In the genomic region with DNA sequence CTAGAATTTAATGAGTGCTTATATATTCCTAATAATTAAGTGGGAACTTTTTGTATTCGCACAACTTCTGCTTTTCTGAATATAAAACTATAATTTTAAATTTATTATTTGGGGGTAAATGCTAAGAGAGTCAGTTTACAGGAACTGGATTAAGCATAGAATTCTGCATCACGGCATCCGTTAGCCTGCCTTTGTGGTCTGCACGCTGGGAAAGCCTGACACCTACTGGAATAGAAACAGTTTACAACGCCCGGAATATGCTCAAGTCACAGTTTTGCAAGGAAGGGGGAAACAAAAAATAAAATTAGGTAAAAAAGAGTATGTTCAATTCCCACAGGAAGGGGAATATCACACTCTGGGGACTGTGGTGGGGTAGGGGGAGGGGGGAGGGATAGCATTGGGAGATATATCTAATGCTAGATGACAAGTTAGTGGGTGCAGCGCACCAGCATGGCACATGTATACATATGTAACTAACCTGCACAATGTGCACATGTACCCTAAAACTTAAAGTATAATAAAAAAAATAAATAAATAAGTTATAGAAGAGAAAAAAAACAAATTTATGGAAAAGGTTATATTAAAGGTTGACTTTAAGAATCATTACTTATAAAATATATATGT, we compare ENCODE assay signal across 8 cellular contexts. TPM values are rescaled to one million over a fixed set of nuclear protein-coding genes. Genes with fewer than 3 reads are reported as not detected.
A peak's percentile ranks its signal among the peaks of the same experiment; 100 is the strongest.
DNase-seq lines count a peak whose midpoint lies in the region; ATAC-seq and TF ChIP-seq lines count a peak whose summit lies in the region.
"Not testable (repeated sequence)": the region's sequence is repeated elsewhere in the genome, so short reads cannot be mapped to it uniquely, and the experiment has no call there.

No MANE protein-coding gene starts in this region.

- H3K27me3 Mint-ChIP-seq in activated T-cell treated with anti-CD3 and anti-CD28 coated beads, Interleukin-2, amount 50 U/mL, for 24 hours; stimulated activated naive CD8-positive, alpha-beta T cell treated with anti-CD3 and anti-CD28 coated beads, Interleukin-15, amount 100 ng/mL, for 72 hours: not testable (repeated sequence)

- not testable (repeated sequence) for H3K4me1 Mint-ChIP-seq in activated T-cell treated with anti-CD3 and anti-CD28 coated beads, Interleukin-2, amount 50 U/mL, for 24 hours (ENCODE audit: low read depth); stimulated activated naive CD8-positive, alpha-beta T cell treated with anti-CD3 and anti-CD28 coated beads, Interleukin-15, amount 100 ng/mL, for 72 hours

- H3K36me3 Mint-ChIP-seq in activated T-cell treated with anti-CD3 and anti-CD28 coated beads, Interleukin-2, amount 50 U/mL, for 24 hours (ENCODE audit: low read depth), result not testable (repeated sequence)

- in situ Hi-C loops in Panc1 (cut with HindIII; ENCODE audit: low pct_unique_long_range_greater_than_20kb, low sequenced_read_pairs), result not testable (repeated sequence)

- peak; percentile 88 for ATAC-seq in Panc1
- ATAC-seq in mucosa of descending colon, result peak; percentile 71
- ATAC-seq in stimulated activated naive CD8-positive, alpha-beta T cell treated with anti-CD3 and anti-CD28 coated beads, Interleukin-15, amount 100 ng/mL, for 72 hours, result peak; percentile 81

- H3K27ac ChIP-seq in Panc1 (ENCODE audit: low read length), result not testable (repeated sequence)

- H3K4me3 Mint-ChIP-seq in activated T-cell treated with anti-CD3 and anti-CD28 coated beads, Interleukin-2, amount 50 U/mL, for 24 hours; stimulated activated naive CD8-positive, alpha-beta T cell treated with anti-CD3 and anti-CD28 coated beads, Interleukin-15, amount 100 ng/mL, for 72 hours: not testable (repeated sequence)

- TF ChIP-seq CTCF in Panc1 (IDR thresholded peaks at IDR 0.05), result peak; percentile 74
- peak; percentile 24 for TF ChIP-seq CTCF in mucosa of descending colon (IDR thresholded peaks at IDR 0.05)

- TF ChIP-seq POLR2A in erythroblast (IDR thresholded peaks at IDR 0.05; ENCODE audit: low read length), result not testable (repeated sequence)

- not testable (repeated sequence) for BruUV-seq in Panc1 (replicated peaks; lab: Mats Ljungman, UMichigan)

- not testable (repeated sequence) for H3K27ac Mint-ChIP-seq in activated T-cell treated with anti-CD3 and anti-CD28 coated beads, Interleukin-2, amount 50 U/mL, for 24 hours; stimulated activated naive CD8-positive, alpha-beta T cell treated with anti-CD3 and anti-CD28 coated beads, Interleukin-15, amount 100 ng/mL, for 72 hours

- intact Hi-C loops in Panc1 (cut with micrococcal nuclease; ENCODE audit: unreplicated experiment) (loop anchor here (5.0 kb wide), 5 partner anchors 245 to 745 kb away; no protein-coding TSS in a partner anchor), mucosa of descending colon (cut with DNase I, micrococcal nuclease) (loop anchor here in 1 of 2 donors (5.0 to 10.0 kb wide), 2 partner anchors 465 to 677 kb away; no protein-coding TSS in a partner anchor)

- H3K9me3 ChIP-seq in Panc1 (ENCODE audit: control insufficient read depth, insufficient read depth, low read depth, low read length); mucosa of descending colon: not testable (repeated sequence)

- not testable (repeated sequence) for H3K4me3 ChIP-seq in Panc1 (ENCODE audit: low read depth in 2 of 2, low read length in 2 of 2); mucosa of descending colon

- H3K9me3 Mint-ChIP-seq in activated T-cell treated with anti-CD3 and anti-CD28 coated beads, Interleukin-2, amount 50 U/mL, for 24 hours; stimulated activated naive CD8-positive, alpha-beta T cell treated with anti-CD3 and anti-CD28 coated beads, Interleukin-15, amount 100 ng/mL, for 72 hours: not testable (repeated sequence)

- not testable (repeated sequence) for H3K36me3 ChIP-seq in Panc1 (ENCODE audit: control insufficient read depth, insufficient read depth, low read length); mucosa of descending colon (ENCODE audit: low read depth)

- POLR2A ChIA-PET in Panc1 (lab: Charles Lee), result not testable (repeated sequence)

- not testable (repeated sequence) for H3K27me3 ChIP-seq in Panc1 (ENCODE audit: control insufficient read depth, insufficient read depth, low read length)

- peak; percentile 14 for DNase-seq in GM04504 (ENCODE audit: low read depth)
- DNase-seq in HCEC 1CT, result peak; percentile 46
- DNase-seq in LHCN-M2 (ENCODE audit: low read depth), result peak; percentile 45
- DNase-seq in Panc1 (ENCODE audit: low read depth, low spot score), result peak; percentile 18
- DNase-seq in activated T-cell treated with anti-CD3 and anti-CD28 coated beads, Interleukin-2, amount 50 U/mL, for 24 hours, result peak; percentile 40
- peak; percentile 71 to 84 for DNase-seq in erythroblast (lab: John Stamatoyannopoulos, UW)
- peak in 2 of 3 donors; percentile 24 to 65 for DNase-seq in mucosa of descending colon
- DNase-seq in stimulated activated naive CD8-positive, alpha-beta T cell treated with anti-CD3 and anti-CD28 coated beads, Interleukin-15, amount 100 ng/mL, for 72 hours, result peak; percentile 33 to 39

- H3K4me1 ChIP-seq in Panc1 (ENCODE audit: control insufficient read depth, insufficient read depth, low read length); mucosa of descending colon (ENCODE audit: low read depth): not testable (repeated sequence)

- CTCF ChIA-PET in Panc1 (lab: Charles Lee), result not testable (repeated sequence)

RNA-seq across cellular contexts. Expression of a gene that starts 7.3 kb away (rescaled TPM):
- total RNA-seq in LHCN-M2 (2014; rRNA removed) (not detected in 2 replicates), Panc1 (2021; ENCODE audit: unreplicated experiment) (not detected), mucosa of descending colon (10 to 100 TPM in 2 of 3 donors, 1 to 10 TPM in 1; 8.8 to 40.1 (median 25.2) TPM)
- polyA plus RNA-seq in LHCN-M2 (2012), result not detected
- not detected for polyA plus RNA-seq in Panc1 (2012; ENCODE audit: insufficient read length)

Comparison
In these comparisons a context has a peak if more than half of its experiments do, and no peak if none do; other contexts are left out.
1. DNase-seq: peak in every context shown above with its lines; median percentile 78 in erythroblast; 46 in HCEC 1CT; 45 in LHCN-M2; 44 in mucosa of descending colon; 40 in activated T-cell treated with anti-CD3 and anti-CD28 coated beads, Interleukin-2, amount 50 U/mL, for 24 hours; 36 in stimulated activated naive CD8-positive, alpha-beta T cell treated with anti-CD3 and anti-CD28 coated beads, Interleukin-15, amount 100 ng/mL, for 72 hours; 18 in Panc1; 14 in GM04504.